1 cellular context compared by ENCODE assay signal in genomic region chr19:7535035-7535992, GRCh38.
TF ChIP-seq lines count a peak whose summit lies in the region.

TSS of gene PNPLA6 (plus strand) at chr19:7535717. CDS start at chr19:7535789, 72 bp downstream.

TF ChIP-seq in K562, 482 proteins besides CTCF, POLR2A, EP300 and RAD21 (continued from another document and continues in another):
- TF ChIP-seq, protein P1, sequence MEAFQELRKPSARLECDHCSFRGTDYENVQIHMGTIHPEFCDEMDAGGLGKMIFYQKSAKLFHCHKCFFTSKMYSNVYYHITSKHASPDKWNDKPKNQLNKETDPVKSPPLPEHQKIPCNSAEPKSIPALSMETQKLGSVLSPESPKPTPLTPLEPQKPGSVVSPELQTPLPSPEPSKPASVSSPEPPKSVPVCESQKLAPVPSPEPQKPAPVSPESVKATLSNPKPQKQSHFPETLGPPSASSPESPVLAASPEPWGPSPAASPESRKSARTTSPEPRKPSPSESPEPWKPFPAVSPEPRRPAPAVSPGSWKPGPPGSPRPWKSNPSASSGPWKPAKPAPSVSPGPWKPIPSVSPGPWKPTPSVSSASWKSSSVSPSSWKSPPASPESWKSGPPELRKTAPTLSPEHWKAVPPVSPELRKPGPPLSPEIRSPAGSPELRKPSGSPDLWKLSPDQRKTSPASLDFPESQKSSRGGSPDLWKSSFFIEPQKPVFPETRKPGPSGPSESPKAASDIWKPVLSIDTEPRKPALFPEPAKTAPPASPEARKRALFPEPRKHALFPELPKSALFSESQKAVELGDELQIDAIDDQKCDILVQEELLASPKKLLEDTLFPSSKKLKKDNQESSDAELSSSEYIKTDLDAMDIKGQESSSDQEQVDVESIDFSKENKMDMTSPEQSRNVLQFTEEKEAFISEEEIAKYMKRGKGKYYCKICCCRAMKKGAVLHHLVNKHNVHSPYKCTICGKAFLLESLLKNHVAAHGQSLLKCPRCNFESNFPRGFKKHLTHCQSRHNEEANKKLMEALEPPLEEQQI (IDR thresholded peaks at IDR 0.05): no peak
- TF ChIP-seq RBM22 (IDR thresholded peaks at IDR 0.05; ENCODE audit: low read depth, low read length, poor library complexity, severe bottlenecking): peak; percentile 71
- peak; percentile 91 for TF ChIP-seq HDAC2 (IDR thresholded peaks at IDR 0.05)
- TF ChIP-seq, protein P2, sequence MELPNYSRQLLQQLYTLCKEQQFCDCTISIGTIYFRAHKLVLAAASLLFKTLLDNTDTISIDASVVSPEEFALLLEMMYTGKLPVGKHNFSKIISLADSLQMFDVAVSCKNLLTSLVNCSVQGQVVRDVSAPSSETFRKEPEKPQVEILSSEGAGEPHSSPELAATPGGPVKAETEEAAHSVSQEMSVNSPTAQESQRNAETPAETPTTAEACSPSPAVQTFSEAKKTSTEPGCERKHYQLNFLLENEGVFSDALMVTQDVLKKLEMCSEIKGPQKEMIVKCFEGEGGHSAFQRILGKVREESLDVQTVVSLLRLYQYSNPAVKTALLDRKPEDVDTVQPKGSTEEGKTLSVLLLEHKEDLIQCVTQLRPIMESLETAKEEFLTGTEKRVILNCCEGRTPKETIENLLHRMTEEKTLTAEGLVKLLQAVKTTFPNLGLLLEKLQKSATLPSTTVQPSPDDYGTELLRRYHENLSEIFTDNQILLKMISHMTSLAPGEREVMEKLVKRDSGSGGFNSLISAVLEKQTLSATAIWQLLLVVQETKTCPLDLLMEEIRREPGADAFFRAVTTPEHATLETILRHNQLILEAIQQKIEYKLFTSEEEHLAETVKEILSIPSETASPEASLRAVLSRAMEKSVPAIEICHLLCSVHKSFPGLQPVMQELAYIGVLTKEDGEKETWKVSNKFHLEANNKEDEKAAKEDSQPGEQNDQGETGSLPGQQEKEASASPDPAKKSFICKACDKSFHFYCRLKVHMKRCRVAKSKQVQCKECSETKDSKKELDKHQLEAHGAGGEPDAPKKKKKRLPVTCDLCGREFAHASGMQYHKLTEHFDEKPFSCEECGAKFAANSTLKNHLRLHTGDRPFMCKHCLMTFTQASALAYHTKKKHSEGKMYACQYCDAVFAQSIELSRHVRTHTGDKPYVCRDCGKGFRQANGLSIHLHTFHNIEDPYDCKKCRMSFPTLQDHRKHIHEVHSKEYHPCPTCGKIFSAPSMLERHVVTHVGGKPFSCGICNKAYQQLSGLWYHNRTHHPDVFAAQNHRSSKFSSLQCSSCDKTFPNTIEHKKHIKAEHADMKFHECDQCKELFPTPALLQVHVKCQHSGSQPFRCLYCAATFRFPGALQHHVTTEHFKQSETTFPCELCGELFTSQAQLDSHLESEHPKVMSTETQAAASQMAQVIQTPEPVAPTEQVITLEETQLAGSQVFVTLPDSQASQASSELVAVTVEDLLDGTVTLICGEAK (IDR thresholded peaks at IDR 0.05): peak; percentile 75
- TF ChIP-seq, protein P2 (CRISPR knock-in tag; IDR thresholded peaks at IDR 0.05): no peak
- no peak for TF ChIP-seq ZBED1 (IDR thresholded peaks at IDR 0.05)
- peak; percentile 38; the same call in 1 of the 2 replicates for TF ChIP-seq SOX6 (IDR thresholded peaks at IDR 0.05)
- no peak for TF ChIP-seq ETV6 (IDR thresholded peaks at IDR 0.05; ENCODE audit: borderline replicate concordance in 1 of 2, low read depth in 2 of 2, low read length in 1 of 2)
- TF ChIP-seq ETV6 (CRISPR knock-in tag; IDR thresholded peaks at IDR 0.05; ENCODE audit: borderline replicate concordance): 0 out of 2 replicates have a peak, but pooled peaks have one; percentile 63
- TF ChIP-seq, protein P3, sequence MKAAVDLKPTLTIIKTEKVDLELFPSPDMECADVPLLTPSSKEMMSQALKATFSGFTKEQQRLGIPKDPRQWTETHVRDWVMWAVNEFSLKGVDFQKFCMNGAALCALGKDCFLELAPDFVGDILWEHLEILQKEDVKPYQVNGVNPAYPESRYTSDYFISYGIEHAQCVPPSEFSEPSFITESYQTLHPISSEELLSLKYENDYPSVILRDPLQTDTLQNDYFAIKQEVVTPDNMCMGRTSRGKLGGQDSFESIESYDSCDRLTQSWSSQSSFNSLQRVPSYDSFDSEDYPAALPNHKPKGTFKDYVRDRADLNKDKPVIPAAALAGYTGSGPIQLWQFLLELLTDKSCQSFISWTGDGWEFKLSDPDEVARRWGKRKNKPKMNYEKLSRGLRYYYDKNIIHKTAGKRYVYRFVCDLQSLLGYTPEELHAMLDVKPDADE (conservative IDR thresholded peaks at IDR 0.05; ENCODE audit: control insufficient read depth, low read depth, low read length): peak; percentile 100
- peak; percentile 67 for TF ChIP-seq CCNT2 (IDR thresholded peaks at IDR 0.05; ENCODE audit: borderline replicate concordance, extremely low read depth, insufficient read length, low read depth, low read length)
- TF ChIP-seq POLR2B (IDR thresholded peaks at IDR 0.05; ENCODE audit: low read depth, partially characterized antibody): no peak
- TF ChIP-seq, protein P4, sequence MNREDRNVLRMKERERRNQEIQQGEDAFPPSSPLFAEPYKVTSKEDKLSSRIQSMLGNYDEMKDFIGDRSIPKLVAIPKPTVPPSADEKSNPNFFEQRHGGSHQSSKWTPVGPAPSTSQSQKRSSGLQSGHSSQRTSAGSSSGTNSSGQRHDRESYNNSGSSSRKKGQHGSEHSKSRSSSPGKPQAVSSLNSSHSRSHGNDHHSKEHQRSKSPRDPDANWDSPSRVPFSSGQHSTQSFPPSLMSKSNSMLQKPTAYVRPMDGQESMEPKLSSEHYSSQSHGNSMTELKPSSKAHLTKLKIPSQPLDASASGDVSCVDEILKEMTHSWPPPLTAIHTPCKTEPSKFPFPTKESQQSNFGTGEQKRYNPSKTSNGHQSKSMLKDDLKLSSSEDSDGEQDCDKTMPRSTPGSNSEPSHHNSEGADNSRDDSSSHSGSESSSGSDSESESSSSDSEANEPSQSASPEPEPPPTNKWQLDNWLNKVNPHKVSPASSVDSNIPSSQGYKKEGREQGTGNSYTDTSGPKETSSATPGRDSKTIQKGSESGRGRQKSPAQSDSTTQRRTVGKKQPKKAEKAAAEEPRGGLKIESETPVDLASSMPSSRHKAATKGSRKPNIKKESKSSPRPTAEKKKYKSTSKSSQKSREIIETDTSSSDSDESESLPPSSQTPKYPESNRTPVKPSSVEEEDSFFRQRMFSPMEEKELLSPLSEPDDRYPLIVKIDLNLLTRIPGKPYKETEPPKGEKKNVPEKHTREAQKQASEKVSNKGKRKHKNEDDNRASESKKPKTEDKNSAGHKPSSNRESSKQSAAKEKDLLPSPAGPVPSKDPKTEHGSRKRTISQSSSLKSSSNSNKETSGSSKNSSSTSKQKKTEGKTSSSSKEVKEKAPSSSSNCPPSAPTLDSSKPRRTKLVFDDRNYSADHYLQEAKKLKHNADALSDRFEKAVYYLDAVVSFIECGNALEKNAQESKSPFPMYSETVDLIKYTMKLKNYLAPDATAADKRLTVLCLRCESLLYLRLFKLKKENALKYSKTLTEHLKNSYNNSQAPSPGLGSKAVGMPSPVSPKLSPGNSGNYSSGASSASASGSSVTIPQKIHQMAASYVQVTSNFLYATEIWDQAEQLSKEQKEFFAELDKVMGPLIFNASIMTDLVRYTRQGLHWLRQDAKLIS (CRISPR knock-in tag; IDR thresholded peaks at IDR 0.05): no peak
- TF ChIP-seq, protein P5, sequence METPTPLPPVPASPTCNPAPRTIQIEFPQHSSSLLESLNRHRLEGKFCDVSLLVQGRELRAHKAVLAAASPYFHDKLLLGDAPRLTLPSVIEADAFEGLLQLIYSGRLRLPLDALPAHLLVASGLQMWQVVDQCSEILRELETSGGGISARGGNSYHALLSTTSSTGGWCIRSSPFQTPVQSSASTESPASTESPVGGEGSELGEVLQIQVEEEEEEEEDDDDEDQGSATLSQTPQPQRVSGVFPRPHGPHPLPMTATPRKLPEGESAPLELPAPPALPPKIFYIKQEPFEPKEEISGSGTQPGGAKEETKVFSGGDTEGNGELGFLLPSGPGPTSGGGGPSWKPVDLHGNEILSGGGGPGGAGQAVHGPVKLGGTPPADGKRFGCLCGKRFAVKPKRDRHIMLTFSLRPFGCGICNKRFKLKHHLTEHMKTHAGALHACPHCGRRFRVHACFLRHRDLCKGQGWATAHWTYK (CRISPR knock-in tag; IDR thresholded peaks at IDR 0.05): peak; percentile 69; the same call in 1 of the 2 replicates
- peak; percentile 69 for TF ChIP-seq ELF1 (tag; IDR thresholded peaks at IDR 0.05)
- TF ChIP-seq NRF1 (conservative IDR thresholded peaks at IDR 0.05 in 1 of 2, IDR thresholded peaks at IDR 0.05 in 1 of 2): peak; percentile 61 to 71
- 0 out of 2 replicates have a peak, but pooled peaks have one; percentile 53 for TF ChIP-seq ZNF224 (CRISPR knock-in tag; IDR thresholded peaks at IDR 0.05)
- no peak for TF ChIP-seq CEBPB (tag; IDR thresholded peaks at IDR 0.05)
- TF ChIP-seq ZNF3 (CRISPR knock-in tag; IDR thresholded peaks at IDR 0.05): no peak
- TF ChIP-seq NCOA2 (IDR thresholded peaks at IDR 0.05; ENCODE audit: partially characterized antibody in 2 of 2): no peak
- TF ChIP-seq TAF7 (tag; IDR thresholded peaks at IDR 0.05): no peak
- no peak for TF ChIP-seq PRMT5 (CRISPR knock-in tag; IDR thresholded peaks at IDR 0.05)
- TF ChIP-seq JUND (IDR thresholded peaks at IDR 0.05; ENCODE audit: borderline replicate concordance, low read depth, low read length): peak; percentile 83
- TF ChIP-seq JUND (tag; IDR thresholded peaks at IDR 0.05; ENCODE audit: borderline replicate concordance, low read depth, low read length): peak; percentile 72; the same call in 1 of the 3 replicates
- 0 out of 2 replicates have a peak, but pooled peaks have one; percentile 24 for TF ChIP-seq CAMTA2 (CRISPR knock-in tag; conservative IDR thresholded peaks at IDR 0.05)
- no peak for TF ChIP-seq HMG20A (CRISPR knock-in tag; conservative IDR thresholded peaks at IDR 0.05)
- no peak for TF ChIP-seq RBM17 (IDR thresholded peaks at IDR 0.05; ENCODE audit: borderline replicate concordance, low read depth, low read length)
- TF ChIP-seq, protein P6, sequence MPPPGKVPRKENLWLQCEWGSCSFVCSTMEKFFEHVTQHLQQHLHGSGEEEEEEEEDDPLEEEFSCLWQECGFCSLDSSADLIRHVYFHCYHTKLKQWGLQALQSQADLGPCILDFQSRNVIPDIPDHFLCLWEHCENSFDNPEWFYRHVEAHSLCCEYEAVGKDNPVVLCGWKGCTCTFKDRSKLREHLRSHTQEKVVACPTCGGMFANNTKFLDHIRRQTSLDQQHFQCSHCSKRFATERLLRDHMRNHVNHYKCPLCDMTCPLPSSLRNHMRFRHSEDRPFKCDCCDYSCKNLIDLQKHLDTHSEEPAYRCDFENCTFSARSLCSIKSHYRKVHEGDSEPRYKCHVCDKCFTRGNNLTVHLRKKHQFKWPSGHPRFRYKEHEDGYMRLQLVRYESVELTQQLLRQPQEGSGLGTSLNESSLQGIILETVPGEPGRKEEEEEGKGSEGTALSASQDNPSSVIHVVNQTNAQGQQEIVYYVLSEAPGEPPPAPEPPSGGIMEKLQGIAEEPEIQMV (tag; conservative IDR thresholded peaks at IDR 0.05; ENCODE audit: low read depth): peak; percentile 93
- TF ChIP-seq, protein P7, sequence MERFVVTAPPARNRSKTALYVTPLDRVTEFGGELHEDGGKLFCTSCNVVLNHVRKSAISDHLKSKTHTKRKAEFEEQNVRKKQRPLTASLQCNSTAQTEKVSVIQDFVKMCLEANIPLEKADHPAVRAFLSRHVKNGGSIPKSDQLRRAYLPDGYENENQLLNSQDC (CRISPR knock-in tag; IDR thresholded peaks at IDR 0.05): no peak
- TF ChIP-seq, protein P8, sequence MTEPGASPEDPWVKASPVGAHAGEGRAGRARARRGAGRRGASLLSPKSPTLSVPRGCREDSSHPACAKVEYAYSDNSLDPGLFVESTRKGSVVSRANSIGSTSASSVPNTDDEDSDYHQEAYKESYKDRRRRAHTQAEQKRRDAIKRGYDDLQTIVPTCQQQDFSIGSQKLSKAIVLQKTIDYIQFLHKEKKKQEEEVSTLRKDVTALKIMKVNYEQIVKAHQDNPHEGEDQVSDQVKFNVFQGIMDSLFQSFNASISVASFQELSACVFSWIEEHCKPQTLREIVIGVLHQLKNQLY (CRISPR knock-in tag; conservative IDR thresholded peaks at IDR 0.05): no peak
- 0 out of 2 replicates have a peak, but pooled peaks have one; percentile 49 for TF ChIP-seq SMAD3 (CRISPR knock-in tag; conservative IDR thresholded peaks at IDR 0.05)
- no peak for TF ChIP-seq PHB (CRISPR knock-in tag; IDR thresholded peaks at IDR 0.05)
- TF ChIP-seq MEF2D (tag; conservative IDR thresholded peaks at IDR 0.05; ENCODE audit: low read depth): 0 out of 2 replicates have a peak, but pooled peaks have one; percentile 28
- peak; percentile 86 for TF ChIP-seq TOE1 (IDR thresholded peaks at IDR 0.05; ENCODE audit: borderline replicate concordance)
- peak; percentile 46; the same call in 1 of the 2 replicates for TF ChIP-seq TOE1 (CRISPR knock-in tag; IDR thresholded peaks at IDR 0.05; ENCODE audit: borderline replicate concordance, low read depth)
